24 cellular contexts compared by ENCODE assay signal in the genomic region with DNA sequence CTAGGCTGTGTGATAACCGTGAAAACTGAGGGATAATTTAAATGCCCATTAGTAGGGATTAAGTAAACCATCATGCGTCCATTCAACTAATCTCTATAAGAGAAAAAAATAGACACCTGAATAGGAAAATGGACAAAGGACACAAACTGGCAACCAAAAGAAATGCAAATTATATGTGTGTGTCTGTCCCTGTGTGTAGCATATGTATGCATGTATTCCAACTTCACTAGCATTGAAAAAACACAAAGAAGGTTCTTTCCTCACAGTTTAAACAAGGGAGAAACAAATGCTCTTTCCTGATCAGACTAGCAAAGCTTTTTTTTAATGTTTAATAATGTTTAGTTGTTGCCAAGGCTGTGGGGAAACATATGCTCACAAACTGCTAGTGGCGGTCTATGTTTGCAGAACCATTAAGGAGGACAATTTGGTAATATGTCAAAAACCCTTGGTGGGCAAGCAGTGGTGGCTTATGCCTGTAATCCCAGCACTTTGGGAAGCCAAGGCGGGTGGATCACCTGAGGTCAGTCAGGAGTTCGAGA. TPM values are rescaled to one million over a fixed set of nuclear protein-coding genes. Genes with fewer than 3 reads are reported as not detected.
DNase-seq lines count a peak whose midpoint lies in the region; ATAC-seq and TF ChIP-seq lines count a peak whose summit lies in the region.
"Had no signal": no experiment of that assay in that cellular context is flagged by ENCODE, and none has a peak within 500 bp of the region (broad histone marks: within the 10 kb centered on the region; RNA-seq: fewer than 3 reads in every experiment).

No MANE protein-coding gene starts in this region.

- H3K4me3 ChIP-seq in HAP-1 = no peak overlapping the region
- no peak overlapping the region for H3K4me3 ChIP-seq in right lobe of liver
- H3K4me3 ChIP-seq: GM23248 had no signal

- H3K4me1 ChIP-seq in HAP-1 (peaks cover 33% of the 10 kb centered on the region), right lobe of liver (peaks cover 0 to 60% (median 9%) of the 10 kb centered on the region in 4 donors)

- POLR2A ChIA-PET in T-cell (lab: Charles Lee) = no interaction called here

- H3K9me3 ChIP-seq in HAP-1 (no peaks in the 10 kb centered on the region), right lobe of liver (no peaks in the 10 kb centered on the region)
- H3K9me3 ChIP-seq: Caco-2, SK-N-SH had no signal

- no peaks in the 10 kb centered on the region for H3K27me3 Mint-ChIP-seq in T-cell

- peak overlapping the region in 1 of 3 donors; percentile 58 for H3K27ac ChIP-seq in right lobe of liver
- H3K27ac ChIP-seq: C4-2B, GM23248 had no signal

- H3K27ac Mint-ChIP-seq in T-cell = no peak overlapping the region
- H3K27ac Mint-ChIP-seq: CD8-positive, alpha-beta T cell had no signal

- intact Hi-C loops in right lobe of liver (cut with DNase I) = no loop called here

- no peaks in the 10 kb centered on the region for H3K36me3 Mint-ChIP-seq in T-cell
- H3K36me3 Mint-ChIP-seq: CD8-positive, alpha-beta T cell had no signal

- ATAC-seq in right lobe of liver (peak; percentile 43 to 76 (median 54)), T-cell (replicated peaks in 1 of 4) (no peak)

- peak; percentile 19 for DNase-seq in NCI-H82 (lab: John Stamatoyannopoulos, UW)
- DNase-seq in NCI-H82 treated with DMSO at 0.1 percent for 48 hours (lab: John Stamatoyannopoulos, UW; ENCODE audit: unreplicated experiment) = no peak
- peak; percentile 48 to 95 for DNase-seq in HAP-1 (ENCODE audit: low spot score in 2 of 2)
- peak; percentile 64 for DNase-seq in NCI-H774 (lab: John Stamatoyannopoulos, UW)
- no peak for DNase-seq in right lobe of liver
- no peak for DNase-seq in cerebellar cortex (ENCODE audit: low spot score)
- DNase-seq in T-cell = no peak
- no peak for DNase-seq in GOT3 (lab: John Stamatoyannopoulos, UW)
- DNase-seq: Caco-2; CD8-positive, alpha-beta T cell; DMS79 treated with DMSO at 0.1 percent for 48 hours; GF-D8; IMR-90; NCI-H1092 treated with DMSO at 0.1 percent for 48 hours; NCI-H1436; NCI-H1930; NK-92 treated with Interleukin-12 subunit alpha and Interleukin-12 subunit beta, amount 100 ng/mL, for 24 hours; PC-3; SK-N-SH; SW 1271 had no signal

- H3K4me3 Mint-ChIP-seq in T-cell = no peak overlapping the region
- H3K4me3 Mint-ChIP-seq: CD8-positive, alpha-beta T cell had no signal

- TF ChIP-seq CTCF in right lobe of liver (IDR thresholded peaks at IDR 0.05) = no peak

- H3K36me3 ChIP-seq in HAP-1 (replicated peaks) = no peaks in the 10 kb centered on the region
- no peaks in the 10 kb centered on the region for H3K36me3 ChIP-seq in right lobe of liver

- TF ChIP-seq POLR2A in right lobe of liver (IDR thresholded peaks at IDR 0.05) = no peak

- H3K9me3 Mint-ChIP-seq in T-cell = no peaks in the 10 kb centered on the region
- H3K9me3 Mint-ChIP-seq: CD8-positive, alpha-beta T cell had no signal

- CTCF ChIA-PET in T-cell (lab: Charles Lee) = no interaction called here

- in situ Hi-C loops in HAP-1 (cut with MboI; ENCODE audit: low sequenced_read_pairs) = loop anchor here (10.0 kb wide), 1 partner anchor 525 kb away; no protein-coding TSS in a partner anchor

- WGBS in right lobe of liver (ENCODE audit: insufficient coverage, low coverage, low lambda C conversion rate, missing lambda C conversion rate) = 57% methylated on average over 5 of the region's 5 CpGs

- no peaks in the 10 kb centered on the region for H3K27me3 ChIP-seq in HAP-1 (ENCODE audit: low read depth)
- H3K27me3 ChIP-seq in right lobe of liver = no peaks in the 10 kb centered on the region

- peaks cover 0 to 8% (median 4%) of the 10 kb centered on the region in 3 donors for H3K4me1 Mint-ChIP-seq in T-cell

RNA-seq across cellular contexts. Expression of a gene that starts 22.4 kb away (rescaled TPM):
- total RNA-seq in right lobe of liver (10 to 100 TPM; 10.7 to 46.4 (median 20.1) TPM), T-cell (not detected)
- total RNA-seq: A172; CD8-positive, alpha-beta T cell; GM23248; IMR-90; NCI-H460; PC-3 had no signal

Comparison
In these comparisons a context has a peak if more than half of its experiments do, and no peak if none do; other contexts are left out.
1. DNase-seq: peak in NCI-H82 (single experiment), HAP-1 (2 of 2) and NCI-H774 (single experiment); none in NCI-H82 treated with DMSO at 0.1 percent for 48 hours (single experiment), right lobe of liver (0 of 3), cerebellar cortex (single experiment), T-cell (0 of 34) and GOT3 (single experiment).
2. ATAC-seq: peak in right lobe of liver (4 of 4); none in T-cell (0 of 4).
3. RNA of a gene that starts 22.4 kb away (total RNA-seq): 10.7 to 46.4 TPM in right lobe of liver; not detected in T-cell; every median in the first group is over 10 times any median in the second.